In the genomic region with DNA sequence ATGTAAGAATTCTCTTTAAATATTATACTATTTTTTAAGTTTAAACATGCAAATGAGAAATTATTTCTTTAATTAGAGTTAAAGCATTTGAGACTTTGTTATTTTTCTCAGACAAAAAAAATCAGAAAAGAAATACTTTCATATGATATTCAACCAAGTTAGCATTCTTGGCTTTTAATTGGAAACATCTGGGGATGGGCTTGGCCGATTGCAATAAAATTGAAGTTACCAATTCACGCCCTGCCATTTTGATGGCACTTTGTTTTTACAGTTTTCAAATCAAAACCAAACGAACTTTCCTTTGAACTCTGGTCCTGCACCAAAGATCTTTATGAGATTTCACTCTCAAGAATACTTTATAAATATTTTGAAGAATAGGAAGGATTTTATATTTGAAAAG, we compare ENCODE assay signal across 16 cellular contexts.
"Had no signal": no experiment of that assay in that cellular context is flagged by ENCODE, and none has a peak within 500 bp of the region (broad histone marks: within the 10 kb centered on the region; RNA-seq: fewer than 3 reads in every experiment).

No MANE protein-coding gene starts in this region.

- H3K27me3 ChIP-seq: ascending aorta, right atrium auricular region, tibial artery had no signal

- FAIRE-seq: colon had no signal

- H3K9me3 ChIP-seq: ascending aorta, left ventricle myocardium inferior, psoas muscle, right atrium auricular region, tibial artery had no signal

- H3K4me3 ChIP-seq: ascending aorta, left ventricle myocardium inferior, psoas muscle, right atrium auricular region, tibial artery had no signal

- H3K4me1 ChIP-seq: ascending aorta, left ventricle myocardium inferior, psoas muscle, tibial artery had no signal

- H3K36me3 ChIP-seq: right atrium auricular region, tibial artery had no signal

- H3K27ac ChIP-seq: ascending aorta, epithelial cell of prostate, psoas muscle, right atrium auricular region, tibial artery had no signal

- DNase-seq: activated CD4-positive, alpha-beta memory T cell treated with anti-CD3 and anti-CD28 coated beads for 36 hours; activated CD4-positive, alpha-beta T cell treated with anti-CD3 and anti-CD28 coated beads for 48 hours; activated effector memory CD4-positive, alpha-beta T cell treated with Interleukin-2 at 50 U/mL for 16 hours; activated T-cell treated with anti-CD3 and anti-CD28 coated beads, Interleukin-2, amount 50 U/mL, for 72 hours; immature natural killer cell; kidney glomerular epithelial cell; left ventricle myocardium inferior; naive thymus-derived CD8-positive, alpha-beta T cell; psoas muscle; stimulated activated CD4-positive, alpha-beta T cell treated with anti-CD3 and anti-CD28 coated beads, Interleukin-12 subunit alpha, Interleukin-12 subunit beta, amount 100 ng/mL, for 4 hours; stimulated activated naive CD8-positive, alpha-beta T cell treated with anti-CD3 and anti-CD28 coated beads, Interleukin-15, amount 100 ng/mL, for 72 hours; tibial artery had no signal
